In the genomic region with DNA sequence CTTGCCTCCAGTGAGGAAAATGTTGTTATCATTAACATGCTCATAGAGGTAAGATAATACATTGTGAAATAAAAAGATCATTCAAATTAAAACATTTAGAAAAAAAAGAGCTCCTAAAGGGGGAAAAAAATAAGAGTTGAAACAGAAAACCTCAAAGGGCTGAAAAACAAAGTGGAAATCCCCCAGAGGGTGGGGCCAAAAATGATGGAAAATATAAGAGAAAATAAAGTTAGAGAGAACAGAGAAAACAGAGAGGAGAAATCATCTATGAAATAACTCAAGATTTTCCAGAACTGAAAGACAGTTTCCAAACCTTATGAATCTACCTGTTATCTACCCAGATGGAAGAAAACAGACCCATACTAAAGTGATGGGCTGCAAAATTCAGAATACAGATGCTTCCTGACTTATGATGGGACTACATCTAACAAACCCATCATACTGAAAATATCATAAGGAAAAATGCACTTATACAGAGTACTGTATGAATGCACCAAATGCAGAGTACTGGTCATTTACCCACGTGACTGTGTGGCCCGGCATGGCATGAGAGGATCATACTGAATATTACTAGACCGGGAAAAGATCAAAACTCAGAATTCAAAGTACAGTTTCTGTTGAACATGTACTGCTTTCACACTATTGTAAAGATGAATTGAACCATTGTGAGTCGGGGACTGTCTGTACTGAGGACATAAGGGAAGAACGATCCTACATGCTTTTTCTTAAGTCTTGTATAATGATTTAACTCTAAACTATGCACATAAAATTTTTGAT, we compare ENCODE assay signal across 8 cellular contexts. TPM values are rescaled to one million over a fixed set of nuclear protein-coding genes. Genes with fewer than 3 reads are reported as not detected.
DNase-seq lines count a peak whose midpoint lies in the region; ATAC-seq, FAIRE-seq and TF ChIP-seq lines count a peak whose summit lies in the region.

No MANE protein-coding gene starts in this region.

- in situ Hi-C loops in Panc1 (cut with HindIII; ENCODE audit: low pct_unique_long_range_greater_than_20kb, low sequenced_read_pairs) = no loop called here

- DNase-seq in GM12892 (ENCODE audit: insufficient read length) = no peak
- no peak for DNase-seq in Panc1 (ENCODE audit: low read depth, low spot score)
- peak; percentile 4 for DNase-seq in ecto neural progenitor cell (ENCODE audit: low spot score)
- DNase-seq in neural progenitor cell (ENCODE audit: low spot score) = no peak
- DNase-seq in activated effector memory CD4-positive, alpha-beta T cell treated with Interleukin-2 at 50 U/mL for 16 hours = no peak
- DNase-seq in DMS153 treated with DMSO at 0.1 percent for 48 hours (lab: John Stamatoyannopoulos, UW; ENCODE audit: unreplicated experiment) = no peak

- H3K4me2 ChIP-seq in neural progenitor cell = peak overlapping the region; percentile 99

- POLR2A ChIA-PET in Panc1 (lab: Charles Lee) = interaction anchor here (0.6 kb wide), 1 partner anchor 14 kb away, joined by 3 read pairs; no protein-coding TSS in a partner anchor

- H3K4me3 ChIP-seq in Panc1 (ENCODE audit: low read depth in 2 of 2, low read length in 2 of 2) (peak overlapping the region; percentile 7; a peak in 1 of 4 replicates), neural progenitor cell (peak overlapping the region; percentile 35)

- H3K27ac ChIP-seq in Panc1 (ENCODE audit: low read length) (peak overlapping the region; percentile 14; the same call in 1 of the 2 replicates), neural progenitor cell (peak overlapping the region; percentile 75)

- peaks cover 4% of the 10 kb centered on the region for H3K27me3 Mint-ChIP-seq in neural progenitor cell (ENCODE audit: insufficient read depth, low read depth)

- H3K4me1 Mint-ChIP-seq in neural progenitor cell = peaks cover 41% of the 10 kb centered on the region

- intact Hi-C loops in Panc1 (cut with micrococcal nuclease; ENCODE audit: unreplicated experiment) = no loop called here

- H3K9me3 Mint-ChIP-seq in neural progenitor cell = no peaks in the 10 kb centered on the region

- H3K36me3 ChIP-seq in Panc1 (ENCODE audit: control insufficient read depth, insufficient read depth, low read length) (peaks cover 32% of the 10 kb centered on the region), neural progenitor cell (peaks cover 6% of the 10 kb centered on the region)

- H3K27ac Mint-ChIP-seq in neural progenitor cell = no peak overlapping the region

- ATAC-seq in Panc1 (no peak), GM18511 (IDR thresholded peaks at IDR 0.05; ENCODE audit: unreplicated experiment) (no peak), GM21576 (IDR thresholded peaks at IDR 0.05; ENCODE audit: unreplicated experiment) (no peak)

- peak; percentile 30 for FAIRE-seq in GM12892 (lab: Jason Lieb, UNC)

- no TSS peak for BruUV-seq in Panc1 (replicated peaks; lab: Mats Ljungman, UMichigan)

- no peak overlapping the region for H2AFZ ChIP-seq in neural progenitor cell (replicated peaks)

- TF ChIP-seq CTCF in Panc1 (IDR thresholded peaks at IDR 0.05) (no peak), neural progenitor cell (IDR thresholded peaks at IDR 0.05) (no peak)

- H3K9me3 ChIP-seq in Panc1 (ENCODE audit: control insufficient read depth, insufficient read depth, low read depth, low read length) = no peaks in the 10 kb centered on the region
- no peaks in the 10 kb centered on the region for H3K9me3 ChIP-seq in neural progenitor cell (ENCODE audit: low read depth)

- H4K20me1 ChIP-seq in neural progenitor cell (ENCODE audit: low read depth) = peaks cover 4% of the 10 kb centered on the region

- H3K4me1 ChIP-seq in Panc1 (ENCODE audit: control insufficient read depth, insufficient read depth, low read length) (peaks cover 48% of the 10 kb centered on the region), neural progenitor cell (peaks cover 52% of the 10 kb centered on the region)

- H3K27me3 ChIP-seq in Panc1 (ENCODE audit: control insufficient read depth, insufficient read depth, low read length) = no peaks in the 10 kb centered on the region
- H3K27me3 ChIP-seq in neural progenitor cell = peaks cover 5% of the 10 kb centered on the region

- peaks cover 26% of the 10 kb centered on the region for H3F3A ChIP-seq in neural progenitor cell (ENCODE audit: low read depth)

- H3K36me3 Mint-ChIP-seq in neural progenitor cell = peaks cover 46% of the 10 kb centered on the region

- no peak overlapping the region for H3K9ac ChIP-seq in neural progenitor cell

- no peak for TF ChIP-seq POLR2A in GM12892 (IDR thresholded peaks at IDR 0.05; ENCODE audit: low read depth, low read length)

- H3K79me2 ChIP-seq in neural progenitor cell (ENCODE audit: low read depth) = peaks cover 86% of the 10 kb centered on the region

- CTCF ChIA-PET in Panc1 (lab: Charles Lee) = no interaction called here

- H3K4me3 Mint-ChIP-seq in neural progenitor cell = peak overlapping the region; percentile 36

RNA-seq across cellular contexts. Expression of gene ZBTB24, which starts 4.0 kb away (rescaled TPM):
- polyA plus RNA-seq in GM12892 (2012; ENCODE audit: missing spikeins) = 6.3 TPM
- total RNA-seq in Panc1 (2021; ENCODE audit: unreplicated experiment) = 21.5 TPM
- polyA plus RNA-seq in Panc1 (2012; ENCODE audit: insufficient read length) = 7.8 TPM
- 13.9 and 17.3 TPM in 2 replicates for total RNA-seq in neural progenitor cell (ENCODE audit: low replicate concordance)

RNA-seq across cellular contexts. Expression of gene MICAL1, which starts 23.5 kb away (rescaled TPM):
- polyA plus RNA-seq in GM12892 (2012; ENCODE audit: missing spikeins) = 48.3 TPM
- total RNA-seq in Panc1 (2021; ENCODE audit: unreplicated experiment) (64.5 TPM), neural progenitor cell (ENCODE audit: low replicate concordance) (50.6 and 123 TPM in 2 replicates)
- 66.5 TPM for polyA plus RNA-seq in Panc1 (2012; ENCODE audit: insufficient read length)

RNA-seq across cellular contexts. Expression of gene SMPD2, which starts 38.5 kb away (rescaled TPM):
- 9.8 TPM for polyA plus RNA-seq in GM12892 (2012; ENCODE audit: missing spikeins)
- 50.0 TPM for total RNA-seq in Panc1 (2021; ENCODE audit: unreplicated experiment)
- 51.0 TPM for polyA plus RNA-seq in Panc1 (2012; ENCODE audit: insufficient read length)
- 10.3 and 11.5 TPM in 2 replicates for total RNA-seq in neural progenitor cell (ENCODE audit: low replicate concordance)

RNA-seq across cellular contexts. Expression of gene PPIL6, which starts 38.6 kb away (rescaled TPM):
- not detected for polyA plus RNA-seq in GM12892 (2012; ENCODE audit: missing spikeins)
- total RNA-seq in Panc1 (2021; ENCODE audit: unreplicated experiment) (2.2 TPM), neural progenitor cell (ENCODE audit: low replicate concordance) (4.8 and 7.9 TPM in 2 replicates)
- polyA plus RNA-seq in Panc1 (2012; ENCODE audit: insufficient read length) = 2.0 TPM
